ENCODE assay signal across 9 cellular contexts in the genomic region with DNA sequence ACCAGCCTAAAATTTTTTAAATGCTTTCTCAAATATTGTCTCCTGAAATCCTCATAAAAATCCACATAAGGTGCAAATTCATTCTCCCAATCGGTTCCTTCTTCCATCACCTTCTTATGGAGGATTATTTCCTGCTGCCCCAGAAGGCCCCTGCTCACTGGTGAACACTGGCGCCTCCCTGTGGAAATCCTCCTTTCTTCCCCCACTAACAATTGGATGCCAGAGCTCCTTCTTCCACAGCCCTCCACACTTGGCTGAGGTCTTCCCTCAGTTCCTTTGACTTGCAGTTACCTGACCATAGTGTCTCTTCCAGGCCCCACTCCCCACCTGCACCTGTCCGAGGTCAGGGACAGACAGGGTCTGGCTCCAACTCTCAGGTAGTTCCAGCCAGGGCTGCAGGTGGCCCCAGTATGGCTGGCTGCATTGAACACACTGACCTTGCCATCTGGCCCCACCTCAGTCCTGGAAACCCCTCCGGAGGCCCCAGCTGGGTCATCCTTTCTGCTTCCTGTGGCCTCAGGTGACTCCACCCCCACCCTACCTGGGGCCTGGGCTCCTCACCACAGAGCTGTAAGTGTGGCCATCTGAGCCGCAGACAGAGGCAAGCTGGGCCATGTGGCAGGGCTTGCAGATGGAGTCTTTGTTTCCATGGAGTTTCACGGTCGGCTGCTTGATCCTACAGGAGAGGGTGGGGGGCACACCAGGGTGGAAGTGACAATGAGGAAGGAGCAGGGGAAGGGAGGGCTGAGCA. TPM values are rescaled to one million over a fixed set of nuclear protein-coding genes. Genes with fewer than 3 reads are reported as not detected.
A peak's percentile ranks its signal among the peaks of the same experiment; 100 is the strongest.
DNase-seq lines count a peak whose midpoint lies in the region; ATAC-seq and TF ChIP-seq lines count a peak whose summit lies in the region.
"Had no signal": no experiment of that assay in that cellular context is flagged by ENCODE, and none has a peak within 500 bp of the region (broad histone marks: within the 10 kb centered on the region; RNA-seq: fewer than 3 reads in every experiment).

No MANE protein-coding gene starts in this region.

- peaks cover 5% of the 10 kb centered on the region for H3K4me1 Mint-ChIP-seq in MCF 10A (ENCODE audit: insufficient read depth, unreplicated experiment)

- TF ChIP-seq CTCF in MCF 10A (IDR thresholded peaks at IDR 0.05; ENCODE audit: unreplicated experiment), result no peak
- no peak for TF ChIP-seq CTCF in breast epithelium (IDR thresholded peaks at IDR 0.05)
- no peak for TF ChIP-seq CTCF in spleen (IDR thresholded peaks at IDR 0.05 in 8 of 11, conservative IDR thresholded peaks at IDR 0.05 in 3 of 11)

- no peak overlapping the region for H3K27ac Mint-ChIP-seq in MCF 10A (ENCODE audit: low read depth, unreplicated experiment)

- 48 to 69% (median 56%) methylated on average over 7 of the region's 7 CpGs for WGBS in spleen, 5 donors

- H3K9me3 ChIP-seq in breast epithelium, result no peaks in the 10 kb centered on the region
- no peaks in the 10 kb centered on the region for H3K9me3 ChIP-seq in spleen

- H3K4me1 ChIP-seq in breast epithelium (no peaks in the 10 kb centered on the region), spleen (peaks cover 0 to 74% (median 31%) of the 10 kb centered on the region in 6 donors)

- no peak overlapping the region for H3K4me3 Mint-ChIP-seq in MCF 10A (ENCODE audit: unreplicated experiment)

- H3K27ac ChIP-seq in breast epithelium, result no peak overlapping the region
- H3K27ac ChIP-seq in spleen, result peak overlapping the region in 2 of 8 donors; percentile 30 to 69

- intact Hi-C loops in MCF 10A (cut with micrococcal nuclease) (no loop called here), breast epithelium (cut with DNase I; ENCODE audit: low total_unique reads) (no loop called here), spleen (cut with DNase I; ENCODE audit: low total_unique reads) (no loop called here)

- H3K4me3 ChIP-seq in breast epithelium, result no peak overlapping the region
- H3K4me3 ChIP-seq in spleen, result no peak overlapping the region

- H3K36me3 Mint-ChIP-seq in MCF 10A (ENCODE audit: insufficient read depth, unreplicated experiment), result no peaks in the 10 kb centered on the region

- peak; percentile 14 for DNase-seq in MCF 10A (ENCODE audit: unreplicated experiment)
- no peak for DNase-seq in breast epithelium (ENCODE audit: low spot score in 2 of 2)
- peak; percentile 86 for DNase-seq in NCI-H146 treated with DMSO at 0.1 percent for 48 hours (lab: John Stamatoyannopoulos, UW; ENCODE audit: unreplicated experiment)
- DNase-seq in cerebellum (ENCODE audit: low spot score), result peak; percentile 64
- DNase-seq in spleen, result peak; percentile 61
- DNase-seq in SHP77 treated with DMSO at 0.1 percent for 48 hours (lab: John Stamatoyannopoulos, UW), result no peak
- no peak for DNase-seq in HuH-7.5 (ENCODE audit: low spot score)
- DNase-seq: foreskin fibroblast had no signal

- H3K27me3 ChIP-seq in breast epithelium (no peaks in the 10 kb centered on the region), spleen (replicated peaks in 1 of 7) (no peaks in the 10 kb centered on the region)

- no peak for ATAC-seq in GM21825 (IDR thresholded peaks at IDR 0.05; ENCODE audit: unreplicated experiment)

- no peaks in the 10 kb centered on the region for H3K9me3 Mint-ChIP-seq in MCF 10A (ENCODE audit: unreplicated experiment)

- POLR2A ChIA-PET in MCF 10A (lab: Yijun Ruan, JAX), result interaction anchor here (0.6 kb wide), 3 partner anchors 19 to 217 kb away, joined by 3 read pairs; no protein-coding TSS in a partner anchor

- TF ChIP-seq POLR2A in breast epithelium (IDR thresholded peaks at IDR 0.05) (no peak), spleen (IDR thresholded peaks at IDR 0.05) (no peak)

- CTCF ChIA-PET in MCF 10A (lab: Yijun Ruan, JAX), result interaction anchor here (0.5 to 0.7 kb wide), 2 partner anchors 8 to 734 kb away, joined by 3 read pairs; no protein-coding TSS in a partner anchor

- BruUV-seq in MCF 10A (replicated peaks; lab: Mats Ljungman, UMichigan), result no TSS peak

- H3K27me3 Mint-ChIP-seq in MCF 10A (ENCODE audit: insufficient read depth, unreplicated experiment), result no peaks in the 10 kb centered on the region

- H3K36me3 ChIP-seq in breast epithelium, result no peaks in the 10 kb centered on the region
- H3K36me3 ChIP-seq in spleen, result peaks cover 0 to 95% (median 23%) of the 10 kb centered on the region in 6 donors

RNA-seq across cellular contexts. Expression of gene SPOCK2, which starts 18.4 kb away (rescaled TPM):
- total RNA-seq in MCF 10A (2022) (1.2 and 1.3 TPM in 2 replicates), breast epithelium (1 to 10 TPM; 3.9 to 4.5 (median 4.1) TPM), cerebellum (118 TPM), spleen (10 to 100 TPM; 32.2 to 64.3 (median 43.5) TPM)
- polyA plus RNA-seq in spleen, result 10 to 100 TPM; 12.6 to 28.4 (median 23.6) TPM

Comparison
In these comparisons a context has a peak if more than half of its experiments do, and no peak if none do; other contexts are left out.
1. DNase-seq: peak in MCF 10A (single experiment), NCI-H146 treated with DMSO at 0.1 percent for 48 hours (single experiment), cerebellum (single experiment) and spleen (single experiment); none in breast epithelium (0 of 2), SHP77 treated with DMSO at 0.1 percent for 48 hours (single experiment) and HuH-7.5 (single experiment).
2. RNA of gene SPOCK2, which starts 18.4 kb away (total RNA-seq): 118 TPM in cerebellum (single experiment) and 32.2 to 64.3 TPM in spleen; 3.9 to 4.5 TPM in breast epithelium and 1.2 to 1.3 TPM in MCF 10A; every median in the first group is over 4 times any median in the second.